In the genomic region with DNA sequence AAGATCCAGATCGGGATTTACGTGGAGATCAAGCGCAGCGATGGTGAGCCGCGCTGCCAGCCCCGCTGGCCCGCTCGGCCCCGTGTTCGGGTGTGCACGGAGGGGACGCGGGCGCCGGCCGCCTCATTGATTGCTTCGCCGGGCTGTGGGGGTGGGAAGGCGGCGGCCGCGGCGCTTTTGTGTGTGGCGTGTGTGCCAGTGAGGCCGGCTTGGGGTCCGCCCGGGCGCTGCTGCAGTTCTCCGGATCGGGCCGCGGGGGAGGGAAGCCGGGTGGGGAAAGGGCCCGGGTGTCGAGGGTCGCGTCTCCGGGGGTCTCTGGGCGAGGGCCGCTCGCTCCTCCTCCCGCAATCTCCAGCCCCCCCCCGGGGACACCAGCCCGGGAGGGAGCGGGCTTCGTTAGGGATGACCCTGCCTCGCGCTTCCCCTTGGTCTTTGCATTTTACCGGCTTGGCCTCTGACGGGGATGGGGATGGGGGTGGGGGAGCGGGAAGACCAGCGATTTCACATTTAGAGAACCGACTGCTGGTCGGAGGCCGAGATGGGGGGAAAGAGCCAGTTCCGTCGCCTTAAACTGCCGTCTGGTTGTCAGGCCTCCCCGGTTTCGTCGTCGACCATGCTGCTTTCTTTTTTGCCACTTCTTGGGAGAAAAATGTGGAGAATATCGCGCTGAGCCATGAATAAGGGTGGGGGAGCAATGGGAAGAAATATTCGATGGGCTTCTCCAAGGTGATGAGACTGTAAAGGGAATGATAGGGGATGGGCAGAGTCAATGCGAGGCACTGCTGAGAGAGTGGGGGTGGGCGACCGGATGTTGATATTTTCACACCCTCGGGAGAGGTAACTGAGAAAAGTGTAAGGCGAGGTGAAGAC, we compare ENCODE assay signal across 8 cellular contexts. TPM values are rescaled to one million over a fixed set of nuclear protein-coding genes. Genes with fewer than 3 reads are reported as not detected.
DNase-seq lines count a peak whose midpoint lies in the region; ATAC-seq, FAIRE-seq and TF ChIP-seq lines count a peak whose summit lies in the region.

No MANE protein-coding gene starts in this region.

- H3K4me1 Mint-ChIP-seq in H9: peaks cover 27 to 31% of the 10 kb centered on the region in 2 experiments
- H3K4me1 Mint-ChIP-seq in activated CD4-positive, alpha-beta T cell treated with anti-CD3 and anti-CD28 coated beads, Interleukin-2, amount 10 ng/mL, durations not matched to agents 24 days and 14 days: peaks cover 59% of the 10 kb centered on the region

- H3K36me3 ChIP-seq in right lobe of liver: no peaks in the 10 kb centered on the region

- no peak overlapping the region for H3K4ac ChIP-seq in H9 (ENCODE audit: low read depth, low read length)

- H3T11ph ChIP-seq in H9 (ENCODE audit: low read length): no peak overlapping the region

- H4K91ac ChIP-seq in H9 (ENCODE audit: insufficient read length, low read depth, low read length): no peak overlapping the region

- H3K23me2 ChIP-seq in H9 (ENCODE audit: insufficient read length, low read depth, low read length, poor library complexity, severe bottlenecking): peaks cover 3% of the 10 kb centered on the region

- TF ChIP-seq CTCF in GM12875 (IDR thresholded peaks at IDR 0.05; ENCODE audit: borderline replicate concordance, insufficient read depth, low read depth, low read length): no peak
- no peak for TF ChIP-seq CTCF in H9 (conservative IDR thresholded peaks at IDR 0.05)
- TF ChIP-seq CTCF in coronary artery (IDR thresholded peaks at IDR 0.05): no peak
- TF ChIP-seq CTCF in right lobe of liver (IDR thresholded peaks at IDR 0.05): no peak

- H3K27ac ChIP-seq in H9 (ENCODE audit: insufficient read length, low read depth, low read length): no peak overlapping the region
- H3K27ac ChIP-seq in coronary artery: peak overlapping the region; percentile 87 to 99
- peak overlapping the region; percentile 59 to 86 (median 74) for H3K27ac ChIP-seq in right lobe of liver

- peak; percentile 37 to 58 (median 44) for ATAC-seq in right lobe of liver

- H3K79me2 ChIP-seq in H9 (ENCODE audit: insufficient read depth, low read length): peaks cover 40% of the 10 kb centered on the region

- H3K14ac ChIP-seq in H9 (ENCODE audit: insufficient read depth, low read length): peak overlapping the region; percentile 92

- peaks cover 5 to 16% (median 15%) of the 10 kb centered on the region in 3 experiments; a peak in 4 of 7 replicates for H3K36me3 Mint-ChIP-seq in H9 (ENCODE audit: insufficient read depth in 1 of 3, low read depth in 3 of 3)
- H3K36me3 Mint-ChIP-seq in activated CD4-positive, alpha-beta T cell treated with anti-CD3 and anti-CD28 coated beads, Interleukin-2, amount 10 ng/mL, durations not matched to agents 24 days and 14 days (ENCODE audit: low read depth): peaks cover 49% of the 10 kb centered on the region

- H3K4me3 Mint-ChIP-seq in H9: peak overlapping the region; percentile 94 to 98
- peak overlapping the region; percentile 100 for H3K4me3 Mint-ChIP-seq in activated CD4-positive, alpha-beta T cell treated with anti-CD3 and anti-CD28 coated beads, Interleukin-2, amount 10 ng/mL, durations not matched to agents 24 days and 14 days

- H3K9me3 ChIP-seq in H9 (ENCODE audit: control insufficient read depth, low read depth, low read length) (no peaks in the 10 kb centered on the region), right lobe of liver (no peaks in the 10 kb centered on the region)

- H3K9ac ChIP-seq in H9 (ENCODE audit: extremely low read depth, insufficient read length, low read length): peak overlapping the region; percentile 76

- no peak for FAIRE-seq in RCC 7860 (lab: Jason Lieb, UNC)

- H3K18ac ChIP-seq in H9 (ENCODE audit: insufficient read length, low read depth, low read length): peak overlapping the region; percentile 87

- no CpG with 5 or more reads among the region's 71 CpGs for WGBS in H9 (ENCODE audit: extremely low coverage, insufficient read length, low lambda C conversion rate)
- WGBS in right lobe of liver (ENCODE audit: insufficient coverage, low coverage, low lambda C conversion rate, missing lambda C conversion rate): under 1% methylated on average over 13 of the region's 71 CpGs

- H3K79me1 ChIP-seq in H9 (ENCODE audit: insufficient read depth, low read depth, low read length, poor library complexity, severe bottlenecking): peaks cover 4% of the 10 kb centered on the region

- H4K8ac ChIP-seq in H9 (replicated peaks; ENCODE audit: insufficient read length, low read depth, low read length): no peak overlapping the region

- DNase-seq in H9 (peak; percentile 41), M059J (ENCODE audit: low read depth) (peak; percentile 45), coronary artery (ENCODE audit: low spot score) (peak; percentile 77), right lobe of liver (peak in 1 of 3 donors; percentile 69), RCC 7860 (ENCODE audit: low spot score) (no peak)
- peak; percentile 87 for DNase-seq in activated CD4-positive, alpha-beta T cell treated with anti-CD3 and anti-CD28 coated beads, Interleukin-2, amount 10 ng/mL, durations not matched to agents 24 days and 14 days
- DNase-seq in stimulated activated CD4-positive, alpha-beta T cell treated with anti-CD3 and anti-CD28 coated beads, Interleukin-4, amount 100 ng/mL, for 48 hours (ENCODE audit: low read depth in 2 of 2): peak; percentile 44 to 56

- no peak for TF ChIP-seq POLR2A in right lobe of liver (IDR thresholded peaks at IDR 0.05)

- H3K27me3 ChIP-seq in H9 (ENCODE audit: insufficient read depth, low read length) (no peaks in the 10 kb centered on the region), right lobe of liver (no peaks in the 10 kb centered on the region)

- H2BK120ac ChIP-seq in H9 (ENCODE audit: low read depth, low read length, poor library complexity, severe bottlenecking): no peak overlapping the region

- H3K4me1 ChIP-seq in H9 (ENCODE audit: insufficient read depth, low read length): no peaks in the 10 kb centered on the region
- H3K4me1 ChIP-seq in right lobe of liver: no peaks in the 10 kb centered on the region

- H3K27me3 Mint-ChIP-seq in H9 (ENCODE audit: low read depth): peaks cover 14% of the 10 kb centered on the region
- no peaks in the 10 kb centered on the region for H3K27me3 Mint-ChIP-seq in activated CD4-positive, alpha-beta T cell treated with anti-CD3 and anti-CD28 coated beads, Interleukin-2, amount 10 ng/mL, durations not matched to agents 24 days and 14 days

- H2BK12ac ChIP-seq in H9 (ENCODE audit: insufficient read length, low read depth, low read length): no peak overlapping the region

- intact Hi-C loops in activated CD4-positive, alpha-beta T cell treated with anti-CD3 and anti-CD28 coated beads, Interleukin-2, amount 10 ng/mL, durations not matched to agents 24 days and 14 days (cut with micrococcal nuclease): loop anchor here (2.0 to 5.0 kb wide), 5 partner anchors 34 to 974 kb away; a partner anchor contains a TSS
- intact Hi-C loops in right lobe of liver (cut with DNase I): no loop called here

- H2BK5ac ChIP-seq in H9 (ENCODE audit: insufficient read length, low read length): no peak overlapping the region

- H4K20me1 ChIP-seq in H9 (ENCODE audit: control insufficient read depth, insufficient read depth, insufficient read length): no peaks in the 10 kb centered on the region

- H2BK20ac ChIP-seq in H9 (ENCODE audit: low read depth, low read length, poor library complexity, severe bottlenecking): no peak overlapping the region

- no peaks in the 10 kb centered on the region for H3K9me3 Mint-ChIP-seq in H9
- H3K9me3 Mint-ChIP-seq in activated CD4-positive, alpha-beta T cell treated with anti-CD3 and anti-CD28 coated beads, Interleukin-2, amount 10 ng/mL, durations not matched to agents 24 days and 14 days: no peaks in the 10 kb centered on the region

- H2AK5ac ChIP-seq in H9 (ENCODE audit: insufficient read length, low read length): no peak overlapping the region

- peak overlapping the region; percentile 53 for H3K4me2 ChIP-seq in H9 (ENCODE audit: insufficient read depth, insufficient read length, low read length)

- H3K27ac Mint-ChIP-seq in H9: peak overlapping the region; percentile 94 to 99 (median 96)
- peak overlapping the region; percentile 100 for H3K27ac Mint-ChIP-seq in activated CD4-positive, alpha-beta T cell treated with anti-CD3 and anti-CD28 coated beads, Interleukin-2, amount 10 ng/mL, durations not matched to agents 24 days and 14 days

- H3K56ac ChIP-seq in H9 (ENCODE audit: insufficient read length, low read depth, low read length): no peak overlapping the region

- no peak overlapping the region for H2AFZ ChIP-seq in H9 (ENCODE audit: low read length)

- H2BK15ac ChIP-seq in H9 (ENCODE audit: low read depth, low read length): no peak overlapping the region

- H3K23ac ChIP-seq in H9 (ENCODE audit: insufficient read length, low read depth, low read length): no peak overlapping the region

- H4K5ac ChIP-seq in H9 (ENCODE audit: insufficient read length, low read depth, low read length): no peak overlapping the region

- H3K4me3 ChIP-seq in GM12875 (ENCODE audit: low read depth, low read length) (peak overlapping the region; percentile 88), coronary artery (peak overlapping the region; percentile 100), right lobe of liver (peak overlapping the region; percentile 89 to 96 (median 96))

RNA-seq across cellular contexts. Expression of a gene that starts 0.7 kb away (rescaled TPM):
- total RNA-seq in H9 (2021) (85.6 and 86.1 TPM in 2 replicates), right lobe of liver (10 to 100 TPM in 1 of 6 experiments, 1 to 10 TPM in 5; 4.9 to 10.2 (median 6.7) TPM)
- total RNA-seq in M059J (2014; rRNA removed; shearing (Covaris generic)): 52.4 and 59.7 TPM in 2 replicates
- 238 and 244 TPM in 2 replicates for total RNA-seq in activated CD4-positive, alpha-beta T cell treated with anti-CD3 and anti-CD28 coated beads, Interleukin-2, amount 10 ng/mL, durations not matched to agents 24 days and 14 days
